8 cellular contexts compared by ENCODE assay signal in genomic region chr4:101348367-101348827, GRCh38. TPM values are rescaled to one million over a fixed set of nuclear protein-coding genes. Genes with fewer than 3 reads are reported as not detected.
DNase-seq lines count a peak whose midpoint lies in the region; ATAC-seq, FAIRE-seq and TF ChIP-seq lines count a peak whose summit lies in the region.

No MANE protein-coding gene starts in this region.

- H3K27ac ChIP-seq in VCaP (peak overlapping the region; percentile 96), pancreas (peak overlapping the region; percentile 90 to 98 (median 95))

- H3K27me3 ChIP-seq in pancreas: no peaks in the 10 kb centered on the region

- H3K4me1 ChIP-seq in pancreas: peaks cover 4 to 21% (median 6%) of the 10 kb centered on the region in 3 donors

- WGBS in pancreas, 2 donors: 8 to 10% methylated on average over 21 to 24 of the region's 24 CpGs

- no peak for FAIRE-seq in pancreas (lab: Jason Lieb, UNC)

- no peaks in the 10 kb centered on the region for H3K36me3 ChIP-seq in pancreas

- H3K9me3 ChIP-seq in pancreas: no peaks in the 10 kb centered on the region

- H3K4me3 ChIP-seq in fibroblast of villous mesenchyme (ENCODE audit: low read depth, low read length): peak overlapping the region; percentile 83
- peak overlapping the region; percentile 55 to 89 (median 80) for H3K4me3 ChIP-seq in pancreas

- ATAC-seq in pancreas (peak; percentile 1 to 9 (median 4)), HG02852 (IDR thresholded peaks at IDR 0.05; ENCODE audit: unreplicated experiment) (no peak), GM21723 (IDR thresholded peaks at IDR 0.05; ENCODE audit: unreplicated experiment) (no peak)

- intact Hi-C loops in pancreas (cut with DNase I): no loop called here

- 0 out of 2 replicates have a peak, but pooled peaks have one; percentile 1 for TF ChIP-seq CTCF in VCaP (conservative IDR thresholded peaks at IDR 0.05)
- TF ChIP-seq CTCF in fibroblast of villous mesenchyme (IDR thresholded peaks at IDR 0.05; ENCODE audit: insufficient read depth, low read depth, low read length): peak; percentile 4
- no peak for TF ChIP-seq CTCF in pancreas (IDR thresholded peaks at IDR 0.05)

- DNase-seq in stimulated activated CD8-positive, alpha-beta memory T cell treated with anti-CD3 and anti-CD28 coated beads, Interleukin-7, amount 100 ng/mL, for 24 hours (ENCODE audit: low read depth): peak; percentile 5
- no peak for DNase-seq in stimulated activated CD8-positive, alpha-beta memory T cell treated with anti-CD3 and anti-CD28 coated beads, Interleukin-4, amount 100 ng/mL, for 48 hours
- DNase-seq in fibroblast of villous mesenchyme (ENCODE audit: low read depth) (no peak), pancreas (peak in 3 of 6 donors; percentile 8 to 84 (median 80)), retina (no peak)

RNA-seq across cellular contexts. Expression of gene PPP3CA, which starts 1.1 kb away (rescaled TPM):
- total RNA-seq in fibroblast of villous mesenchyme: 47.9 and 54.8 TPM in 2 replicates
- total RNA-seq in pancreas: 10 to 100 TPM in 5 of 6 donors, 1 to 10 TPM in 1; 10.0 to 22.7 (median 12.2) TPM
- polyA plus RNA-seq in pancreas: 1 to 10 TPM; 4.9 to 7.2 TPM

Comparison
In these comparisons a context has a peak if more than half of its experiments do, and no peak if none do; other contexts are left out.
1. CTCF ChIP-seq: peak in VCaP (single experiment) and fibroblast of villous mesenchyme (single experiment); none in pancreas (0 of 4).
2. ATAC-seq: peak in pancreas (4 of 4); none in HG02852 (single experiment) and GM21723 (single experiment).